ENCODE assay signal across 29 cellular contexts in the genomic region with DNA sequence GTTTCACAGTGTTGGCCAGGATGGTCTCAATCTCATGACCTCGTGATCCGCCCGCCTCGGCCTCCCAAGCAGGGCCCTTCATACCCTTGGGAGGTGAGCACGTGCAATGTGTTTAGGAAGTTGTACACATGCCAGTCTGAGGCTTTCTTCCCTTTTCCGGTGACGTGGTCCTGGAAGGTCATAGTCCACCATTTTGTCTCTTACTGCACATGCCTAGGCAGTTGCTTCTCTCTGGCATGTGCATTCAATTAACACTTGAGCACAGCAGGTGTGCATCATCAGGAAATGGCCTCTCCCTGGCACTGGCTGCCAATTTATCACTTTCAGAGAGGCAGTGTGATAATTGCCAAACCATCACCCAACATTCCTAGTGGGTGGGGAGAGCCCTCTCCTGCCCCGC.
"Had no signal": no experiment of that assay in that cellular context is flagged by ENCODE, and none has a peak within 500 bp of the region (broad histone marks: within the 10 kb centered on the region; RNA-seq: fewer than 3 reads in every experiment).

No MANE protein-coding gene starts in this region.

- FAIRE-seq: endometrium, endothelial cell of umbilical vein had no signal

- ATAC-seq: activated CD4-positive, alpha-beta T cell treated with anti-CD3 and anti-CD28 coated beads for 36 hours; activated CD8-positive, alpha-beta memory T cell treated with anti-CD3 and anti-CD28 coated beads, Interleukin-2, amount 10 ng/mL, durations not matched to agents 7 days and 5 days; activated CD8-positive, alpha-beta T cell treated with anti-CD3 and anti-CD28 coated beads, Interleukin-2, amount 10 ng/mL, durations not matched to agents 7 days and 5 days; activated naive CD8-positive, alpha-beta T cell treated with anti-CD3 and anti-CD28 coated beads, Interleukin-2, amount 50 U/mL, for 24 hours; body of pancreas; gastroesophageal sphincter had no signal

- DNase-seq: activated CD4-positive, alpha-beta memory T cell treated with anti-CD3 and anti-CD28 coated beads for 36 hours; activated CD4-positive, alpha-beta T cell treated with anti-CD3 and anti-CD28 coated beads for 36 hours; activated CD4-positive, alpha-beta T cell treated with anti-CD3 and anti-CD28 coated beads, Interleukin-2, amount 10 ng/mL, durations not matched to agents 24 days and 14 days; activated CD4-positive, CD25-positive, alpha-beta regulatory T cell; activated CD4-positive, CD25-positive, alpha-beta regulatory T cell treated with anti-CD3 and anti-CD28 coated beads, Interleukin-2, amount 50 U/mL, for 72 hours; activated CD8-positive, alpha-beta memory T cell treated with anti-CD3 and anti-CD28 coated beads, Interleukin-2, amount 10 ng/mL, durations not matched to agents 7 days and 5 days; activated CD8-positive, alpha-beta memory T cell treated with anti-CD3 and anti-CD28 coated beads, Interleukin-2, amount 50 U/mL, for 4 hours; activated CD8-positive, alpha-beta T cell treated with anti-CD3 and anti-CD28 coated beads, Interleukin-2, amount 10 ng/mL, durations not matched to agents 7 days and 5 days; activated effector memory CD4-positive, alpha-beta T cell treated with anti-CD3 and anti-CD28 coated beads, Interleukin-2, amount 50 U/mL, for 16 hours; activated naive CD4-positive, alpha-beta T cell treated with anti-CD3 and anti-CD28 coated beads for 36 hours; activated naive CD8-positive, alpha-beta T cell treated with anti-CD3 and anti-CD28 coated beads for 36 hours; activated naive CD8-positive, alpha-beta T cell treated with anti-CD3 and anti-CD28 coated beads, Interleukin-2, amount 50 U/mL, for 24 hours; activated T-cell treated with anti-CD3 and anti-CD28 coated beads, Interleukin-2, amount 50 U/mL, for 1 hour; activated T-cell treated with anti-CD3 and anti-CD28 coated beads, Interleukin-2, amount 50 U/mL, for 48 hours; adrenal gland; amygdala; aorta; body of pancreas; caudate nucleus; cerebellar nuclear complex; colonic mucosa; effector CD8-positive, alpha-beta T cell; esophagus squamous epithelium; foreskin melanocyte; T-helper 2 cell had no signal

- H3K4me3 ChIP-seq: adrenal gland, body of pancreas, colonic mucosa, esophagus squamous epithelium, gastroesophageal sphincter had no signal

- H3K36me3 ChIP-seq: adrenal gland, colonic mucosa, esophagus squamous epithelium, gastroesophageal sphincter had no signal

- H3K9me3 ChIP-seq: adrenal gland, body of pancreas, colonic mucosa, esophagus squamous epithelium had no signal

- H3K27me3 ChIP-seq: adrenal gland, body of pancreas, colonic mucosa had no signal

- H3K27ac ChIP-seq: adrenal gland, body of pancreas, colonic mucosa, epithelial cell of prostate, esophagus squamous epithelium, gastroesophageal sphincter had no signal

- H3K4me1 ChIP-seq: adrenal gland, body of pancreas, colonic mucosa, esophagus squamous epithelium, gastroesophageal sphincter had no signal
